Comparison of ENCODE assay signal across 33 cellular contexts in genomic region chr4:112036881-112037280, GRCh38.
DNase-seq lines count a peak whose midpoint lies in the region; ATAC-seq, FAIRE-seq and TF ChIP-seq lines count a peak whose summit lies in the region.
"Had no signal": no experiment of that assay in that cellular context is flagged by ENCODE, and none has a peak within 500 bp of the region (broad histone marks: within the 10 kb centered on the region; RNA-seq: fewer than 3 reads in every experiment).

No MANE protein-coding gene starts in this region.

- no peak for TF ChIP-seq POLR2A in HCT116 (IDR thresholded peaks at IDR 0.05; ENCODE audit: borderline replicate concordance, extremely low read depth, insufficient read depth, insufficient read length)

- no peaks in the 10 kb centered on the region for H3K9me3 ChIP-seq in HCT116 (ENCODE audit: control insufficient read depth in 1 of 2, insufficient read depth in 1 of 2, low read depth in 1 of 2, low read length in 2 of 2)
- H3K9me3 ChIP-seq in astrocyte (ENCODE audit: insufficient read depth, low read depth, low read length) = no peaks in the 10 kb centered on the region
- H3K9me3 ChIP-seq: A549, pancreas, spleen, stomach, thyroid gland had no signal

- TF ChIP-seq CTCF in HCT116 (IDR thresholded peaks at IDR 0.05 in 2 of 3, conservative IDR thresholded peaks at IDR 0.05 in 1 of 3; ENCODE audit: borderline replicate concordance in 1 of 3, insufficient read depth in 1 of 3, low read depth in 2 of 3, low read length in 2 of 3) (no peak), astrocyte (IDR thresholded peaks at IDR 0.05; ENCODE audit: insufficient read depth, low read depth, low read length) (no peak), chondrocyte (IDR thresholded peaks at IDR 0.05) (no peak)

- H3K4me1 ChIP-seq in HCT116 (ENCODE audit: control insufficient read depth in 1 of 2, insufficient read depth in 2 of 2, low read length in 2 of 2) (no peaks in the 10 kb centered on the region), astrocyte (ENCODE audit: insufficient read depth, low read length) (no peaks in the 10 kb centered on the region)
- H3K4me1 ChIP-seq: A549, pancreas, spleen, stomach, thyroid gland had no signal

- intact Hi-C loops in HCT116 (cut with micrococcal nuclease) = loop anchor here (10.0 kb wide), 1 partner anchor 892 kb away; no protein-coding TSS in a partner anchor

- H3K4me3 Mint-ChIP-seq in astrocyte (ENCODE audit: unreplicated experiment) (no peak overlapping the region), chondrocyte (ENCODE audit: unreplicated experiment) (no peak overlapping the region)
- H3K4me3 Mint-ChIP-seq: activated CD8-positive, alpha-beta memory T cell treated with anti-CD3 and anti-CD28 coated beads, Interleukin-2, amount 10 ng/mL, durations not matched to agents 7 days and 5 days; activated naive CD8-positive, alpha-beta T cell treated with anti-CD3 and anti-CD28 coated beads, Interleukin-2, amount 50 U/mL, for 24 hours; activated T-cell treated with anti-CD3 and anti-CD28 coated beads, Interleukin-2, amount 50 U/mL, for 4 hours; B cell; CD4-positive, alpha-beta memory T cell; central memory CD8-positive, alpha-beta T cell; dendritic cell treated with granulocyte-macrophage colony-stimulating factor and Interleukin-4, amounts not matched to agents 40 ng/mL and 50 ng/mL, for 4 days; endodermal cell; IgD-negative memory B cell had no signal

- H3K36me3 Mint-ChIP-seq in astrocyte (ENCODE audit: low read depth, unreplicated experiment) (no peaks in the 10 kb centered on the region), chondrocyte (ENCODE audit: low read depth) (no peaks in the 10 kb centered on the region)
- H3K36me3 Mint-ChIP-seq: activated CD8-positive, alpha-beta memory T cell treated with anti-CD3 and anti-CD28 coated beads, Interleukin-2, amount 10 ng/mL, durations not matched to agents 7 days and 5 days; CD4-positive, alpha-beta memory T cell had no signal

- H4K20me1 ChIP-seq in HCT116 (ENCODE audit: insufficient read depth) = no peaks in the 10 kb centered on the region
- H4K20me1 ChIP-seq in astrocyte (ENCODE audit: insufficient read depth, low read length) = no peaks in the 10 kb centered on the region

- no TSS peak for BruUV-seq in HCT116 (replicated peaks; lab: Mats Ljungman, UMichigan)

- H3K27me3 Mint-ChIP-seq in astrocyte (ENCODE audit: low read depth, unreplicated experiment) (no peaks in the 10 kb centered on the region), chondrocyte (ENCODE audit: low read depth) (peaks cover 44% of the 10 kb centered on the region)

- H3K27ac Mint-ChIP-seq in astrocyte (ENCODE audit: unreplicated experiment) = peak overlapping the region; percentile 26
- no peak overlapping the region for H3K27ac Mint-ChIP-seq in chondrocyte (ENCODE audit: unreplicated experiment)
- H3K27ac Mint-ChIP-seq: activated CD8-positive, alpha-beta memory T cell treated with anti-CD3 and anti-CD28 coated beads, Interleukin-2, amount 10 ng/mL, durations not matched to agents 7 days and 5 days; activated naive CD8-positive, alpha-beta T cell treated with anti-CD3 and anti-CD28 coated beads, Interleukin-2, amount 50 U/mL, for 24 hours; B cell; CD4-positive, alpha-beta memory T cell; dendritic cell treated with granulocyte-macrophage colony-stimulating factor and Interleukin-4, amounts not matched to agents 40 ng/mL and 50 ng/mL, for 4 days; endodermal cell; IgD-negative memory B cell had no signal

- RAD21 ChIA-PET in HCT116 (lab: Charles Lee; ENCODE audit: low non-redundant PET in 1 of 2, low total read pairs in 2 of 2, uncharacterized antibody in 2 of 2, unreplicated experiment in 2 of 2) = no interaction called here

- H2AFZ ChIP-seq in HCT116 (ENCODE audit: low read depth, low read length, poor library complexity, severe bottlenecking) = peak overlapping the region; percentile 63
- H2AFZ ChIP-seq in astrocyte (ENCODE audit: low read depth, low read length) = no peak overlapping the region

- H3K4me2 ChIP-seq in HCT116 (ENCODE audit: low read length) (no peak overlapping the region), astrocyte (ENCODE audit: low read length) (no peak overlapping the region)
- H3K4me2 ChIP-seq: A549 had no signal

- H3K27ac ChIP-seq in HCT116 (ENCODE audit: low read depth, low read length) = no peak overlapping the region
- no peak overlapping the region for H3K27ac ChIP-seq in astrocyte (ENCODE audit: low read depth, low read length)
- H3K27ac ChIP-seq: A549, pancreas, RWPE1, spleen, stomach, thyroid gland had no signal

- H3K9ac ChIP-seq in HCT116 (ENCODE audit: low read length) = no peak overlapping the region
- H3K9ac ChIP-seq in astrocyte (ENCODE audit: low read length) = no peak overlapping the region

- H3K9me3 Mint-ChIP-seq in astrocyte (ENCODE audit: unreplicated experiment) = no peaks in the 10 kb centered on the region
- H3K9me3 Mint-ChIP-seq in chondrocyte (ENCODE audit: low read depth) = no peaks in the 10 kb centered on the region
- H3K9me3 Mint-ChIP-seq: activated naive CD8-positive, alpha-beta T cell treated with anti-CD3 and anti-CD28 coated beads, Interleukin-2, amount 50 U/mL, for 24 hours; activated T-cell treated with anti-CD3 and anti-CD28 coated beads, Interleukin-2, amount 50 U/mL, for 4 hours; CD4-positive, alpha-beta memory T cell; central memory CD8-positive, alpha-beta T cell; dendritic cell treated with granulocyte-macrophage colony-stimulating factor and Interleukin-4, amounts not matched to agents 40 ng/mL and 50 ng/mL, for 4 days; endodermal cell had no signal

- FAIRE-seq in astrocyte (lab: Jason Lieb, UNC) = no peak
- FAIRE-seq: A549, GM12891, kidney, pancreas had no signal

- H3K79me2 ChIP-seq in HCT116 (ENCODE audit: insufficient read depth, low read length) = no peaks in the 10 kb centered on the region
- H3K79me2 ChIP-seq in astrocyte (ENCODE audit: insufficient read depth, low read length) = no peaks in the 10 kb centered on the region

- H3K36me3 ChIP-seq in HCT116 (ENCODE audit: control insufficient read depth in 1 of 2, insufficient read depth in 2 of 2, low read length in 2 of 2) = no peaks in the 10 kb centered on the region
- no peaks in the 10 kb centered on the region for H3K36me3 ChIP-seq in astrocyte (ENCODE audit: insufficient read depth, low read length)
- H3K36me3 ChIP-seq: pancreas, spleen, stomach, thyroid gland had no signal

- H3K4me1 Mint-ChIP-seq in astrocyte (ENCODE audit: low read depth, unreplicated experiment) (peaks cover 2% of the 10 kb centered on the region), chondrocyte (ENCODE audit: low read depth) (no peaks in the 10 kb centered on the region)
- H3K4me1 Mint-ChIP-seq: activated CD8-positive, alpha-beta memory T cell treated with anti-CD3 and anti-CD28 coated beads, Interleukin-2, amount 10 ng/mL, durations not matched to agents 7 days and 5 days; activated naive CD8-positive, alpha-beta T cell treated with anti-CD3 and anti-CD28 coated beads, Interleukin-2, amount 50 U/mL, for 24 hours; B cell; CD4-positive, alpha-beta memory T cell; central memory CD8-positive, alpha-beta T cell; endodermal cell; IgD-negative memory B cell had no signal

- no peaks in the 10 kb centered on the region for H3K9me2 ChIP-seq in HCT116 (ENCODE audit: insufficient read depth)

- DNase-seq in AG20443 (ENCODE audit: low spot score) = peak; percentile 23
- DNase-seq in HCT116 (ENCODE audit: low read depth, low spot score) = no peak
- no peak for DNase-seq in astrocyte (ENCODE audit: low read depth)
- DNase-seq in myocyte (ENCODE audit: low read depth) = peak; percentile 25
- no peak for DNase-seq in activated effector memory CD4-positive, alpha-beta T cell treated with anti-CD3 and anti-CD28 coated beads, Interleukin-2, amount 50 U/mL, for 16 hours
- no peak for DNase-seq in effector CD4-positive, alpha-beta T cell
- DNase-seq in chondrocyte (ENCODE audit: low spot score) = no peak
- DNase-seq in GOT3 (lab: John Stamatoyannopoulos, UW) = no peak
- DNase-seq: activated CD8-positive, alpha-beta memory T cell treated with anti-CD3 and anti-CD28 coated beads, Interleukin-2, amount 10 ng/mL, durations not matched to agents 7 days and 5 days; activated naive CD8-positive, alpha-beta T cell treated with anti-CD3 and anti-CD28 coated beads, Interleukin-2, amount 50 U/mL, for 24 hours; activated T-cell treated with anti-CD3 and anti-CD28 coated beads, Interleukin-2, amount 50 U/mL, for 4 hours; CD4-positive, alpha-beta memory T cell; endodermal cell; head of caudate nucleus; kidney; NCI-H1048; NCI-H1694; NCI-H446; NCI-H748 treated with DMSO at 0.1 percent for 48 hours; pancreas; retina; spleen; stimulated activated CD4-positive, alpha-beta T cell treated with anti-CD3 and anti-CD28 coated beads, Interleukin-2, amount 100 ng/mL, for 24 hours; stomach; T1000; thyroid gland had no signal

- POLR2A ChIA-PET in HCT116 (lab: Charles Lee) = no interaction called here

- no peak overlapping the region for H3K4me3 ChIP-seq in HCT116 (replicated peaks in 1 of 2; ENCODE audit: low read depth in 1 of 2, low read length in 2 of 2)
- H3K4me3 ChIP-seq in astrocyte (ENCODE audit: insufficient read depth, low read depth, low read length) = no peak overlapping the region
- H3K4me3 ChIP-seq: A549, pancreas, spleen, stomach, thyroid gland had no signal

- no peak for TF ChIP-seq RAD21 in HCT116 (IDR thresholded peaks at IDR 0.05; ENCODE audit: low read depth)

- H3K27me3 ChIP-seq in HCT116 (ENCODE audit: insufficient read depth, low read length) (no peaks in the 10 kb centered on the region), astrocyte (ENCODE audit: insufficient read depth, low read length) (peaks cover 4% of the 10 kb centered on the region)
- H3K27me3 ChIP-seq: thyroid gland had no signal

- CTCF ChIA-PET in HCT116 (lab: Charles Lee) = no interaction called here

- no peak for ATAC-seq in HCT116
- ATAC-seq: activated CD8-positive, alpha-beta memory T cell treated with anti-CD3 and anti-CD28 coated beads, Interleukin-2, amount 10 ng/mL, durations not matched to agents 7 days and 5 days; activated naive CD8-positive, alpha-beta T cell treated with anti-CD3 and anti-CD28 coated beads, Interleukin-2, amount 50 U/mL, for 24 hours; activated T-cell treated with anti-CD3 and anti-CD28 coated beads, Interleukin-2, amount 50 U/mL, for 4 hours; pancreas had no signal

TF ChIP-seq in HCT116, 20 proteins besides CTCF, POLR2A, EP300 and RAD21 (continues in another document):
- TF ChIP-seq SRF (IDR thresholded peaks at IDR 0.05; ENCODE audit: low read depth) (no peak), MAX (IDR thresholded peaks at IDR 0.05) (no peak), ELF1 (IDR thresholded peaks at IDR 0.05; ENCODE audit: borderline replicate concordance, low read depth) (no peak), SIN3A (IDR thresholded peaks at IDR 0.05; ENCODE audit: low read depth) (no peak), ATF3 (IDR thresholded peaks at IDR 0.05) (no peak), YY1 (IDR thresholded peaks at IDR 0.05; ENCODE audit: extremely low read depth, insufficient replicate concordance, low read depth, low read length) (no peak)

Comparison
In these comparisons a context has a peak if more than half of its experiments do, and no peak if none do; other contexts are left out.
1. DNase-seq: peak in AG20443 (single experiment) and myocyte (single experiment); none in HCT116 (single experiment), astrocyte (single experiment), activated effector memory CD4-positive, alpha-beta T cell treated with anti-CD3 and anti-CD28 coated beads, Interleukin-2, amount 50 U/mL, for 16 hours (single experiment), effector CD4-positive, alpha-beta T cell (single experiment), chondrocyte (single experiment) and GOT3 (single experiment).